ENCODE assay signal across 25 cellular contexts in genomic region chr18:80189197-80189865, GRCh38.
"Had no signal": no experiment of that assay in that cellular context is flagged by ENCODE, and none has a peak within 500 bp of the region (broad histone marks: within the 10 kb centered on the region; RNA-seq: fewer than 3 reads in every experiment).

No MANE protein-coding gene starts in this region.

- H3K36me3 Mint-ChIP-seq: memory B cell; naive thymus-derived CD4-positive, alpha-beta T cell; stimulated activated effector memory CD8-positive, alpha-beta T cell treated with anti-CD3 and anti-CD28 coated beads, Interleukin-12 subunit alpha, Interleukin-12 subunit beta, amount 100 ng/mL, for 72 hours had no signal

- H3K4me1 Mint-ChIP-seq: memory B cell; naive thymus-derived CD4-positive, alpha-beta T cell had no signal

- ATAC-seq: left cardiac atrium; left lobe of liver; left ventricle myocardium superior; mucosa of descending colon; naive thymus-derived CD4-positive, alpha-beta T cell; pancreas; stimulated activated effector memory CD8-positive, alpha-beta T cell treated with anti-CD3 and anti-CD28 coated beads, Interleukin-12 subunit alpha, Interleukin-12 subunit beta, amount 100 ng/mL, for 72 hours; upper lobe of right lung had no signal

- H3K9me3 Mint-ChIP-seq: memory B cell; nephron; stimulated activated effector memory CD8-positive, alpha-beta T cell treated with anti-CD3 and anti-CD28 coated beads, Interleukin-12 subunit alpha, Interleukin-12 subunit beta, amount 100 ng/mL, for 72 hours; stimulated activated naive CD8-positive, alpha-beta T cell treated with anti-CD3 and anti-CD28 coated beads, Interleukin-15, Interleukin-2, amounts not matched to agents 100 ng/mL and 50 ng/mL, for 24 hours had no signal

- H3K4me3 Mint-ChIP-seq: memory B cell; naive thymus-derived CD4-positive, alpha-beta T cell; nephron; stimulated activated effector memory CD8-positive, alpha-beta T cell treated with anti-CD3 and anti-CD28 coated beads, Interleukin-12 subunit alpha, Interleukin-12 subunit beta, amount 100 ng/mL, for 72 hours; stimulated activated naive CD8-positive, alpha-beta T cell treated with anti-CD3 and anti-CD28 coated beads, Interleukin-15, Interleukin-2, amounts not matched to agents 100 ng/mL and 50 ng/mL, for 24 hours had no signal

- FAIRE-seq: keratinocyte, pancreas, small intestine had no signal

- DNase-seq: hippocampal formation; kidney glomerular epithelial cell; left cardiac atrium; left ventricle myocardium superior; midbrain; mucosa of descending colon; naive thymus-derived CD4-positive, alpha-beta T cell; pancreas; retina; right cardiac atrium; sigmoid colon; small intestine; spleen; stimulated activated CD4-positive, alpha-beta T cell treated with anti-CD3 and anti-CD28 coated beads, Interleukin-4, amount 100 ng/mL, for 24 hours; stimulated activated naive CD4-positive, alpha-beta T cell; tibial artery; trophoblast cell; upper lobe of right lung; uterus had no signal

- H3K27ac Mint-ChIP-seq: memory B cell; naive thymus-derived CD4-positive, alpha-beta T cell; stimulated activated effector memory CD8-positive, alpha-beta T cell treated with anti-CD3 and anti-CD28 coated beads, Interleukin-12 subunit alpha, Interleukin-12 subunit beta, amount 100 ng/mL, for 72 hours; stimulated activated naive CD8-positive, alpha-beta T cell treated with anti-CD3 and anti-CD28 coated beads, Interleukin-15, Interleukin-2, amounts not matched to agents 100 ng/mL and 50 ng/mL, for 24 hours had no signal
